12 cellular contexts compared by ENCODE assay signal in genomic region chr16:54077412-54077821, GRCh38.
DNase-seq lines count a peak whose midpoint lies in the region; ATAC-seq and TF ChIP-seq lines count a peak whose summit lies in the region.
"Had no signal": no experiment of that assay in that cellular context is flagged by ENCODE, and none has a peak within 500 bp of the region (broad histone marks: within the 10 kb centered on the region; RNA-seq: fewer than 3 reads in every experiment).

No MANE protein-coding gene starts in this region.

- in situ Hi-C loops in astrocyte of the cerebellum (cut with HindIII; ENCODE audit: low sequenced_read_pairs): loop anchor here (5.0 kb wide), 4 partner anchors 65 to 530 kb away; no protein-coding TSS in a partner anchor

- no peak overlapping the region for H3K27ac ChIP-seq in AG04450 (ENCODE audit: low read depth, low read length)
- H3K27ac ChIP-seq in spleen: no peak overlapping the region
- H3K27ac ChIP-seq: C4-2B had no signal

- 49 to 72% (median 65%) methylated on average over 6 of the region's 6 CpGs for WGBS in spleen, 5 donors

- intact Hi-C loops in spleen (cut with DNase I; ENCODE audit: low total_unique reads): no loop called here
- intact Hi-C loops in Right ventricle myocardium inferior (cut with DNase I): no loop called here

- CTCF ChIA-PET in AG04450 (lab: Charles Lee): no interaction called here

- DNase-seq in AG04450 (ENCODE audit: low read depth, low spot score): peak; percentile 7
- DNase-seq in HT1080 (ENCODE audit: low read depth): peak; percentile 89
- DNase-seq in astrocyte of the cerebellum (ENCODE audit: low read depth): peak; percentile 33
- peak; percentile 59 for DNase-seq in islet precursor cell
- DNase-seq in spleen: no peak
- no peak for DNase-seq in NCI-H446 treated with DMSO at 0.1 percent for 48 hours (lab: John Stamatoyannopoulos, UW)
- no peak for DNase-seq in Right ventricle myocardium inferior (ENCODE audit: missing footprints)
- DNase-seq: NCI-H1417; NK-92 treated with Interleukin-12 subunit alpha and Interleukin-12 subunit beta, amount 100 ng/mL, for 24 hours had no signal

- TF ChIP-seq POLR2A in spleen (IDR thresholded peaks at IDR 0.05): no peak

- H3K9me3 ChIP-seq in AG04450 (ENCODE audit: control insufficient read depth, insufficient read depth, low read length): no peaks in the 10 kb centered on the region
- no peaks in the 10 kb centered on the region for H3K9me3 ChIP-seq in spleen

- H3K4me3 ChIP-seq in AG04450 (ENCODE audit: low read depth, low read length): no peak overlapping the region
- no peak overlapping the region for H3K4me3 ChIP-seq in astrocyte of the cerebellum (ENCODE audit: low read depth, low read length)
- H3K4me3 ChIP-seq in spleen: no peak overlapping the region
- H3K4me3 ChIP-seq: skin epidermis had no signal

- ATAC-seq in GM19035 (IDR thresholded peaks at IDR 0.05; ENCODE audit: unreplicated experiment) (no peak), Right ventricle myocardium inferior (no peak)

- POLR2A ChIA-PET in AG04450 (lab: Yijun Ruan, JAX): no interaction called here

- TF ChIP-seq CTCF in AG04450 (IDR thresholded peaks at IDR 0.05; ENCODE audit: low read depth, low read length) (no peak), astrocyte of the cerebellum (IDR thresholded peaks at IDR 0.05; ENCODE audit: low read depth, low read length, missing control alignments) (no peak), spleen (IDR thresholded peaks at IDR 0.05 in 8 of 11, conservative IDR thresholded peaks at IDR 0.05 in 3 of 11) (no peak)

- H3K27me3 ChIP-seq in AG04450 (ENCODE audit: control insufficient read depth, insufficient read depth, low read length): no peaks in the 10 kb centered on the region
- no peaks in the 10 kb centered on the region for H3K27me3 ChIP-seq in spleen (replicated peaks in 1 of 7)

- peaks cover 0 to under 1% (median 0%) of the 10 kb centered on the region in 6 donors for H3K36me3 ChIP-seq in spleen

- H3K4me1 ChIP-seq in spleen: no peaks in the 10 kb centered on the region

Comparison
In these comparisons a context has a peak if more than half of its experiments do, and no peak if none do; other contexts are left out.
1. DNase-seq: peak in AG04450 (single experiment), HT1080 (single experiment), astrocyte of the cerebellum (single experiment) and islet precursor cell (single experiment); none in spleen (single experiment), NCI-H446 treated with DMSO at 0.1 percent for 48 hours (single experiment) and Right ventricle myocardium inferior (single experiment).